1 cellular context compared by ENCODE assay signal in genomic region chr3:38990621-38991020, GRCh38.
TF ChIP-seq lines count a peak whose summit lies in the region.

No MANE protein-coding gene starts in this region.

TF ChIP-seq in H1, 55 proteins besides CTCF, POLR2A, EP300 and RAD21 (continued from another document):
- no peak for TF ChIP-seq E2F6 (IDR thresholded peaks at IDR 0.05)
- no peak for TF ChIP-seq ZNF274 (IDR thresholded peaks at IDR 0.05; ENCODE audit: borderline replicate concordance, extremely low read depth, low read length)
- TF ChIP-seq ATF2 (IDR thresholded peaks at IDR 0.05; ENCODE audit: low read length), result no peak
- no peak for TF ChIP-seq KDM4A (IDR thresholded peaks at IDR 0.05; ENCODE audit: low read depth, low read length, severe bottlenecking)
- no peak for TF ChIP-seq YY1 (IDR thresholded peaks at IDR 0.05; ENCODE audit: low read depth, low read length)
- TF ChIP-seq TBP (IDR thresholded peaks at IDR 0.05; ENCODE audit: low read depth, low read length), result no peak
- no peak for TF ChIP-seq MAFK (IDR thresholded peaks at IDR 0.05; ENCODE audit: low read depth, low read length)
- no peak for TF ChIP-seq RXRA (IDR thresholded peaks at IDR 0.05; ENCODE audit: insufficient read depth, low read depth, low read length)
- TF ChIP-seq MAX (IDR thresholded peaks at IDR 0.05), result no peak
TF ChIP-seq in H1: peak in this region for 0.
